ENCODE assay signal across 8 cellular contexts in the genomic region with DNA sequence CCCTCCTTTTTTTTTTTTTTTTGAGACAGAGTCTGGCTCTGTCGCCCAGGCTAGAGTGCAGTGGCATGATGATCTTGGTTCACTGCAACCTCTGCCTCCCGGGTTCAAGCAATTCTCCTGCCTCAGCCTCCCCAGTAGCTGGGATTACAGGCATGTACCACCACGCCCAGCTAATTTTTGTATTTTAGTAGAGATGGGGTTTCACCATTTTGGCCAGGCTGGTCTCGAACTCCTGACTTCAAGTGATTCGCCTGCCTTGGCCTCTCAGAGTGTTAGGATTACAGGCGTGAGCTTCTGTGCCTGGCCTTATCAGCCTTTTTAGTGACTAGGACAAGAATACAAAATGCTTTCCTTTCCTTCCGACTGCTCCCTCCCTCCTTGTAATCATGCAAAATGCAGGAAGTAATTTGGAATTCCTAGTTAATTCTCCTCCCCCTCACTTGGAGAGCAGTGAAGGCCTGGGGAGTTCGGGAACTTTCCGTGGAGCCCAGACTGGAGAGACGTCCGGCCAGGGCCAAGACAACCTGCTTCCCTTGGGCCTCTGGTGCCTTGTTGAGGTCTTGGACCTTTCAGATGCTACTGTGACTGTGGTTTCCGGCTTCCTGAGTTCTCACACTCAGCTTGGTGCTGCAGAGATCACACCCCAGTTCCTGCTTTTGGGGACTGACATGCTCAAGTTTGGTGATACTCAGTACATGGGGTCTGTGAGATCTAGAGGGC. TPM values are rescaled to one million over a fixed set of nuclear protein-coding genes. Genes with fewer than 3 reads are reported as not detected.
DNase-seq lines count a peak whose midpoint lies in the region; ATAC-seq and TF ChIP-seq lines count a peak whose summit lies in the region.
"Not testable (repeated sequence)": the region's sequence is repeated elsewhere in the genome, so short reads cannot be mapped to it uniquely, and the experiment has no call there.

No MANE protein-coding gene starts in this region.

- peak overlapping the region; percentile 75 for H3K27ac ChIP-seq in CD8-positive, alpha-beta memory T cell (ENCODE audit: low read depth, low read length)

- not testable (repeated sequence) for H3K36me3 Mint-ChIP-seq in CD8-positive, alpha-beta memory T cell; T-helper 17 cell (ENCODE audit: low read depth); activated naive CD4-positive, alpha-beta T cell treated with anti-CD3 and anti-CD28 coated beads, Interleukin-2, amount 10 ng/mL, durations not matched to agents 7 days and 5 days

- ATAC-seq in HG03521 (IDR thresholded peaks at IDR 0.05; ENCODE audit: unreplicated experiment) (peak; percentile 31), T-helper 17 cell (peak; percentile 38)

- TF ChIP-seq CTCF in GM20000 (IDR thresholded peaks at IDR 0.05; ENCODE audit: extremely low read depth, missing control alignments); fibroblast of villous mesenchyme (IDR thresholded peaks at IDR 0.05; ENCODE audit: insufficient read depth, low read depth, low read length): not testable (repeated sequence)

- not testable (repeated sequence) for H3K36me3 ChIP-seq in CD8-positive, alpha-beta memory T cell (ENCODE audit: insufficient read depth, low read length)

- H3K4me1 Mint-ChIP-seq in CD8-positive, alpha-beta memory T cell = peaks cover 43 to 65% (median 51%) of the 10 kb centered on the region in 3 donors
- peaks cover 35% of the 10 kb centered on the region for H3K4me1 Mint-ChIP-seq in T-helper 17 cell
- H3K4me1 Mint-ChIP-seq in activated naive CD4-positive, alpha-beta T cell treated with anti-CD3 and anti-CD28 coated beads, Interleukin-2, amount 10 ng/mL, durations not matched to agents 7 days and 5 days = peaks cover 50% of the 10 kb centered on the region

- H3K9me3 Mint-ChIP-seq in CD8-positive, alpha-beta memory T cell; activated naive CD4-positive, alpha-beta T cell treated with anti-CD3 and anti-CD28 coated beads, Interleukin-2, amount 10 ng/mL, durations not matched to agents 7 days and 5 days: not testable (repeated sequence)

- H3K27me3 ChIP-seq in CD8-positive, alpha-beta memory T cell (ENCODE audit: insufficient read depth, low read length, poor library complexity, severe bottlenecking) = not testable (repeated sequence)

- H3K27ac Mint-ChIP-seq in CD8-positive, alpha-beta memory T cell = peak overlapping the region; percentile 94 to 100 (median 100)
- H3K27ac Mint-ChIP-seq in T-helper 17 cell = peak overlapping the region; percentile 95
- peak overlapping the region; percentile 99 for H3K27ac Mint-ChIP-seq in activated naive CD4-positive, alpha-beta T cell treated with anti-CD3 and anti-CD28 coated beads, Interleukin-2, amount 10 ng/mL, durations not matched to agents 7 days and 5 days

- H3K4me3 Mint-ChIP-seq in CD8-positive, alpha-beta memory T cell = peak overlapping the region; percentile 51 to 88 (median 84)
- peak overlapping the region; percentile 90 for H3K4me3 Mint-ChIP-seq in T-helper 17 cell
- H3K4me3 Mint-ChIP-seq in activated naive CD4-positive, alpha-beta T cell treated with anti-CD3 and anti-CD28 coated beads, Interleukin-2, amount 10 ng/mL, durations not matched to agents 7 days and 5 days = peak overlapping the region; percentile 74

- peak; percentile 50 to 80 (median 79) for DNase-seq in CD8-positive, alpha-beta memory T cell
- DNase-seq in GM20000 (ENCODE audit: low spot score) (peak; percentile 80), T-helper 17 cell (peak; percentile 24 to 50 (median 50)), fibroblast of villous mesenchyme (ENCODE audit: low read depth) (peak; percentile 55), myocyte (ENCODE audit: low read depth) (peak; percentile 51)
- peak; percentile 81 for DNase-seq in activated naive CD4-positive, alpha-beta T cell treated with anti-CD3 and anti-CD28 coated beads, Interleukin-2, amount 10 ng/mL, durations not matched to agents 7 days and 5 days
- DNase-seq in stimulated activated CD8-positive, alpha-beta memory T cell treated with anti-CD3 and anti-CD28 coated beads, Interleukin-15, amount 100 ng/mL, for 24 hours (ENCODE audit: low read depth) = peak; percentile 10

- CTCF ChIA-PET in CD8-positive, alpha-beta memory T cell (lab: Charles Lee) = interaction anchor here (1.6 to 7.4 kb wide), 2 partner anchors 25 to 186 kb away, joined by 6 to 90 read pairs; partner anchors contain the start of genes RBM39 and SCAND1
- CTCF ChIA-PET in activated naive CD4-positive, alpha-beta T cell treated with anti-CD3 and anti-CD28 coated beads, Interleukin-2, amount 10 ng/mL, durations not matched to agents 7 days and 5 days (lab: Charles Lee) = interaction anchor here (1.1 to 1.8 kb wide), 2 partner anchors 25 to 28 kb away, joined by 3 to 7 read pairs; partner anchors contain the start of gene RBM39

- not testable (repeated sequence) for H3K9me3 ChIP-seq in CD8-positive, alpha-beta memory T cell (ENCODE audit: low read length); T-helper 17 cell (ENCODE audit: control insufficient read depth, low read length, poor library complexity, severe bottlenecking)

- H3K4me3 ChIP-seq in CD8-positive, alpha-beta memory T cell (ENCODE audit: low read length) = peak overlapping the region; percentile 25
- H3K4me3 ChIP-seq in fibroblast of villous mesenchyme (ENCODE audit: low read depth, low read length) = not testable (repeated sequence)

- not testable (repeated sequence) for H3K27me3 Mint-ChIP-seq in CD8-positive, alpha-beta memory T cell; T-helper 17 cell; activated naive CD4-positive, alpha-beta T cell treated with anti-CD3 and anti-CD28 coated beads, Interleukin-2, amount 10 ng/mL, durations not matched to agents 7 days and 5 days

- peaks cover 73% of the 10 kb centered on the region for H3K4me1 ChIP-seq in CD8-positive, alpha-beta memory T cell (ENCODE audit: insufficient read depth, low read length)

- POLR2A ChIA-PET in CD8-positive, alpha-beta memory T cell (lab: Charles Lee) = interaction anchor here (0.6 to 9.3 kb wide), 8 partner anchors 9 to 192 kb away, joined by 3 to 337 read pairs (median 4); partner anchors contain the start of genes RBM39 and SCAND1

RNA-seq across cellular contexts. Expression of gene PHF20, which starts 4.0 kb away (rescaled TPM):
- 10 to 100 TPM; 53.9 to 54.3 TPM for total RNA-seq in CD8-positive, alpha-beta memory T cell
- polyA plus RNA-seq in CD8-positive, alpha-beta memory T cell = 124 TPM
- total RNA-seq in T-helper 17 cell (100 to 1,000 TPM; 121 to 129 TPM), fibroblast of villous mesenchyme (32.5 and 34.5 TPM in 2 replicates), myocyte (27.1 and 28.5 TPM in 2 replicates)
- 25.1 TPM for polyA plus RNA-seq in myocyte (2012)

RNA-seq across cellular contexts. Expression of gene RBM39, which starts 25.8 kb away (rescaled TPM):
- total RNA-seq in CD8-positive, alpha-beta memory T cell = 100 to 1,000 TPM; 349 to 352 TPM
- polyA plus RNA-seq in CD8-positive, alpha-beta memory T cell = 157 TPM
- 1,000 to 10,000 TPM; 1,047 to 1,109 TPM for total RNA-seq in T-helper 17 cell
- total RNA-seq in fibroblast of villous mesenchyme = 279 and 372 TPM in 2 replicates
- total RNA-seq in myocyte = 218 and 242 TPM in 2 replicates
- polyA plus RNA-seq in myocyte (2012) = 147 TPM

Comparison
In these comparisons a context has a peak if more than half of its experiments do, and no peak if none do; other contexts are left out.
1. DNase-seq: peak in every context shown above with its lines; median percentile 81 in activated naive CD4-positive, alpha-beta T cell treated with anti-CD3 and anti-CD28 coated beads, Interleukin-2, amount 10 ng/mL, durations not matched to agents 7 days and 5 days; 80 in GM20000; 79 in CD8-positive, alpha-beta memory T cell; 55 in fibroblast of villous mesenchyme; 51 in myocyte; 50 in T-helper 17 cell; 10 in stimulated activated CD8-positive, alpha-beta memory T cell treated with anti-CD3 and anti-CD28 coated beads, Interleukin-15, amount 100 ng/mL, for 24 hours.